2 cellular contexts compared by ENCODE assay signal in the genomic region with DNA sequence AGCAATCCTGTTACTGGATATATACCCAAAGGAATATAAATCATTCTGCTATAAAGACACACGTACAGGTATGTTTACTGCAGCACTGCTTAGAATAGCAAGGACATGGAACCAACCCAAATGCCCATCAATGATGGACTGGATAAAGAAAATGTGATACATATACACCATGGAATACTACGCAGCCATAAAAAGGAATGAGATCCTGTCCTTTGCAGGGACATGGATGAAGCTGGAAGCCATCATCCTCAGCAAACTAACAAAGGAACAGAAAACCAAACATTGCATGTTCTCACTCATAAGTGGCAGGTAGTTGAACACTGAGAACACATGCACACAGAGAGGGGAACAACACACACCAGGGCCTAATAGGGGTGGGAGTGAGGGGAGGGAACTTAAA. TPM values are rescaled to one million over a fixed set of nuclear protein-coding genes. Genes with fewer than 3 reads are reported as not detected.
"Had no signal": no experiment of that assay in that cellular context is flagged by ENCODE, and none has a peak within 500 bp of the region (broad histone marks: within the 10 kb centered on the region; RNA-seq: fewer than 3 reads in every experiment).

No MANE protein-coding gene starts in this region.

RNA-seq across cellular contexts. Expression of gene NAT8L, which starts 55.8 kb away (rescaled TPM):
- polyA plus RNA-seq: immature natural killer cell; naive thymus-derived CD4-positive, alpha-beta T cell had no signal
